8 cellular contexts compared by ENCODE assay signal in genomic region chr4:145316961-145317360, GRCh38.
"Had no signal": no experiment of that assay in that cellular context is flagged by ENCODE, and none has a peak within 500 bp of the region (broad histone marks: within the 10 kb centered on the region; RNA-seq: fewer than 3 reads in every experiment).

No MANE protein-coding gene starts in this region.

- H3K4me3 ChIP-seq: GM23338 had no signal

- H3K4me1 Mint-ChIP-seq: GM23338, IgD-negative memory B cell had no signal

- H3K9me3 Mint-ChIP-seq: GM23338 had no signal

- FAIRE-seq: H1, H54, HepG2 had no signal

- ATAC-seq: GM23338, HepG2 had no signal

- H3K27ac ChIP-seq: HL-60 had no signal

- H3K4me2 ChIP-seq: GM23338 had no signal

- H3K4me3 Mint-ChIP-seq: GM23338, H9, IgD-negative memory B cell had no signal

- DNase-seq: H9, HCEC 1CT had no signal

- H3K36me3 Mint-ChIP-seq: IgD-negative memory B cell had no signal

- H2AFZ ChIP-seq: GM23338 had no signal

- H3K27ac Mint-ChIP-seq: GM23338, H9, IgD-negative memory B cell had no signal
